Comparison of ENCODE assay signal across 23 cellular contexts in the genomic region with DNA sequence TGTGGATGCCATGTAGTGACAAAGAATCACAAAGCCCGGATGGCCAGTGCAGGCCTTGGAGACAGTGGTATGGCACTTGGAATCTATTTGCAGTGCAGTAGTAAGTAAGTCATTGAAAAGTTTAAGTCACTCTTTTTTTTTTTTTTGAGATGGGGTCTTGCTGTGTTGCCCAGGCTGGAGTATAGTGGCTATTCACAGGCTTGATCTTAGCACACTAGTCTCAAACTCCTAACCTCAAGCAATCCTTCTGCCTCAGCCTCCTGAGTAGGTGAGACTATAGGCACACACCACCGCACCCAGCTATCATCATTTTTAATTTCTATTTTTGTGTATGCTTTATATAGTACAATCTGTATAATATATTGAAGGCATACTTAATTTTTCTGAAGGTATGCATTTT. TPM values are rescaled to one million over a fixed set of nuclear protein-coding genes. Genes with fewer than 3 reads are reported as not detected.
A peak's percentile ranks its signal among the peaks of the same experiment; 100 is the strongest.
DNase-seq lines count a peak whose midpoint lies in the region; ATAC-seq, FAIRE-seq and TF ChIP-seq lines count a peak whose summit lies in the region.
"Had no signal": no experiment of that assay in that cellular context is flagged by ENCODE, and none has a peak within 500 bp of the region (broad histone marks: within the 10 kb centered on the region; RNA-seq: fewer than 3 reads in every experiment).

No MANE protein-coding gene starts in this region.

- H2AK5ac ChIP-seq in neuronal stem cell (ENCODE audit: low read depth, low read length): no peak overlapping the region

- H3K9me3 ChIP-seq in CD4-positive, CD25-positive, alpha-beta regulatory T cell (ENCODE audit: control insufficient read depth in 2 of 2, low read length in 2 of 2): no peaks in the 10 kb centered on the region
- H3K9me3 ChIP-seq in K562 (replicated peaks; ENCODE audit: control insufficient read depth, insufficient read depth, low read depth, low read length): no peaks in the 10 kb centered on the region
- H3K9me3 ChIP-seq in neuronal stem cell (replicated peaks in 1 of 2; ENCODE audit: control insufficient read depth in 2 of 2, insufficient read depth in 1 of 2, low read depth in 1 of 2, low read length in 2 of 2): peaks cover 0 to 1% of the 10 kb centered on the region in 2 donors
- H3K9me3 ChIP-seq: BLaER1, HAP-1 had no signal

- H3K18ac ChIP-seq in neuronal stem cell (ENCODE audit: low read length): no peak overlapping the region

- no peak for TF ChIP-seq POLR2A in K562 (conservative IDR thresholded peaks at IDR 0.05)

- intact Hi-C loops in K562 (cut with micrococcal nuclease): no loop called here

- in situ Hi-C loops in K562 (cut with MboI): no loop called here

- H4K20me1 ChIP-seq in K562 (replicated peaks; ENCODE audit: control insufficient read depth, insufficient read depth, low read length): no peaks in the 10 kb centered on the region

- H3K9me3 Mint-ChIP-seq in CD4-positive, CD25-positive, alpha-beta regulatory T cell: no peaks in the 10 kb centered on the region
- H3K9me3 Mint-ChIP-seq in glutamatergic neuron (ENCODE audit: unreplicated experiment): peaks cover 11% of the 10 kb centered on the region
- H3K9me3 Mint-ChIP-seq: CD8-positive, alpha-beta memory T cell; HFFc6; IgD-negative memory B cell had no signal

- 70% methylated on average over 2 of the region's 2 CpGs for WGBS in K562 (ENCODE audit: insufficient coverage, low coverage, missing lambda C conversion rate)
- no CpG with 5 or more reads among the region's 2 CpGs for WGBS in neuronal stem cell (ENCODE audit: extremely low coverage in 2 of 2, insufficient read length in 2 of 2, insufficient replicate concordance in 1 of 2), 2 donors

- no peak overlapping the region for H3K4me2 ChIP-seq in K562 (ENCODE audit: insufficient read depth, low read length)
- H3K4me2 ChIP-seq in neuronal stem cell (ENCODE audit: insufficient read depth, low read length, poor library complexity, severe bottlenecking): no peak overlapping the region
- H3K4me2 ChIP-seq: BLaER1 had no signal

- H3K4me3 Mint-ChIP-seq in CD4-positive, CD25-positive, alpha-beta regulatory T cell: peak overlapping the region in 3 of 4 donors; percentile 11 to 42 (median 40)
- H3K4me3 Mint-ChIP-seq in glutamatergic neuron (ENCODE audit: unreplicated experiment): no peak overlapping the region
- H3K4me3 Mint-ChIP-seq: CD14-positive monocyte, HFFc6 had no signal

- H3K23ac ChIP-seq in neuronal stem cell (ENCODE audit: low read depth, low read length, poor library complexity): no peak overlapping the region

- peaks cover 8% of the 10 kb centered on the region; the same call in 2 of the 3 replicates for H3K79me2 ChIP-seq in K562 (ENCODE audit: control insufficient read depth, insufficient read depth, low read length)

- H2BK5ac ChIP-seq in neuronal stem cell (ENCODE audit: low read length): no peak overlapping the region

- no peaks in the 10 kb centered on the region for H3K36me3 Mint-ChIP-seq in CD4-positive, CD25-positive, alpha-beta regulatory T cell
- H3K36me3 Mint-ChIP-seq in glutamatergic neuron (ENCODE audit: unreplicated experiment): no peaks in the 10 kb centered on the region
- H3K36me3 Mint-ChIP-seq: IgD-negative memory B cell had no signal

- CTCF ChIA-PET in HEK293T (lab: Yijun Ruan, JAX) (no interaction called here), K562 (lab: Yijun Ruan, JAX; ENCODE audit: low intra/inter-chr PET ratio) (no interaction called here)

- no peak overlapping the region for H3K4ac ChIP-seq in neuronal stem cell (ENCODE audit: low read length)

- H2BK120ac ChIP-seq in neuronal stem cell (ENCODE audit: low read depth, low read length): no peak overlapping the region

- H3K9ac ChIP-seq in K562 (ENCODE audit: insufficient read depth in 1 of 2, low read depth in 2 of 2, low read length in 2 of 2) (no peak overlapping the region), neuronal stem cell (ENCODE audit: low read depth, low read length, poor library complexity) (no peak overlapping the region)
- H3K9ac ChIP-seq: BLaER1 had no signal

- no peaks in the 10 kb centered on the region for H3K27me3 ChIP-seq in CD4-positive, CD25-positive, alpha-beta regulatory T cell (ENCODE audit: control insufficient read depth, insufficient read depth, low read length)
- no peaks in the 10 kb centered on the region for H3K27me3 ChIP-seq in K562 (ENCODE audit: control insufficient read depth in 2 of 2, insufficient read depth in 2 of 2, low read length in 2 of 2)
- no peaks in the 10 kb centered on the region for H3K27me3 ChIP-seq in neuronal stem cell (ENCODE audit: control insufficient read depth in 3 of 3, insufficient read depth in 3 of 3, low read depth in 1 of 3, low read length in 3 of 3)
- H3K27me3 ChIP-seq: BLaER1 had no signal

- no peaks in the 10 kb centered on the region for H3K36me3 ChIP-seq in CD4-positive, CD25-positive, alpha-beta regulatory T cell (ENCODE audit: control insufficient read depth, insufficient read depth, low read length)
- H3K36me3 ChIP-seq in K562 (ENCODE audit: control insufficient read depth, insufficient read depth, low read length): peaks cover 3% of the 10 kb centered on the region; the same call in 1 of the 3 replicates
- peaks cover 0 to 5% of the 10 kb centered on the region in 2 donors for H3K36me3 ChIP-seq in neuronal stem cell (replicated peaks in 1 of 2; ENCODE audit: control insufficient read depth in 2 of 2, insufficient read depth in 2 of 2, low read length in 2 of 2)
- H3K36me3 ChIP-seq: BLaER1 had no signal

- no peak overlapping the region for H3K4me3 ChIP-seq in CD4-positive, CD25-positive, alpha-beta regulatory T cell (ENCODE audit: low read depth, low read length)
- H3K4me3 ChIP-seq in K562 (no peak overlapping the region), neuronal stem cell (ENCODE audit: low read length in 2 of 2) (no peak overlapping the region)
- H3K4me3 ChIP-seq: BLaER1, GM12878, HAP-1 had no signal

- no peaks in the 10 kb centered on the region for H3K9me1 ChIP-seq in K562 (ENCODE audit: control insufficient read depth, insufficient read depth, low read length)

- H2AFZ ChIP-seq in K562 (ENCODE audit: low read depth, low read length) (no peak overlapping the region), neuronal stem cell (ENCODE audit: low read length) (no peak overlapping the region)

- no peak overlapping the region for H3K14ac ChIP-seq in neuronal stem cell (ENCODE audit: low read length)

- no peak for ATAC-seq in CD4-positive, CD25-positive, alpha-beta regulatory T cell (ENCODE audit: low read depth in 2 of 2)
- ATAC-seq in K562 (no peak), HG03442 (IDR thresholded peaks at IDR 0.05; ENCODE audit: unreplicated experiment) (no peak)
- ATAC-seq: GM12878 had no signal

- H3K27ac ChIP-seq in CD4-positive, CD25-positive, alpha-beta regulatory T cell (ENCODE audit: insufficient read depth, low read length, poor library complexity, severe bottlenecking): no peak overlapping the region
- no peak overlapping the region for H3K27ac ChIP-seq in K562 (ENCODE audit: extremely low read depth, low read depth, low read length)
- no peak overlapping the region for H3K27ac ChIP-seq in neuronal stem cell (replicated peaks; ENCODE audit: low read length)
- H3K27ac ChIP-seq: BLaER1 had no signal

- peak overlapping the region; percentile 43 for H4K8ac ChIP-seq in neuronal stem cell (ENCODE audit: low read depth, low read length)

- peaks cover 20% of the 10 kb centered on the region for H3K4me1 ChIP-seq in CD4-positive, CD25-positive, alpha-beta regulatory T cell (ENCODE audit: control insufficient read depth, insufficient read depth, low read length, poor library complexity, severe bottlenecking)
- H3K4me1 ChIP-seq in K562 (replicated peaks in 1 of 2; ENCODE audit: control insufficient read depth in 2 of 2, insufficient read depth in 2 of 2, low read length in 2 of 2): peaks cover 9 to 29% of the 10 kb centered on the region in 2 experiments; a peak in 4 of 5 replicates
- H3K4me1 ChIP-seq in neuronal stem cell (ENCODE audit: control insufficient read depth in 2 of 2, insufficient read depth in 1 of 2, low read depth in 1 of 2, low read length in 2 of 2): peaks cover 10% of the 10 kb centered on the region in 2 donors

- peaks cover 3 to 23% (median 7%) of the 10 kb centered on the region in 4 donors for H3K4me1 Mint-ChIP-seq in CD4-positive, CD25-positive, alpha-beta regulatory T cell
- H3K4me1 Mint-ChIP-seq in glutamatergic neuron (ENCODE audit: low read depth, unreplicated experiment): peaks cover 3% of the 10 kb centered on the region

- H3K27me3 Mint-ChIP-seq in CD4-positive, CD25-positive, alpha-beta regulatory T cell: no peaks in the 10 kb centered on the region
- H3K27me3 Mint-ChIP-seq in glutamatergic neuron (ENCODE audit: unreplicated experiment): peaks cover 4% of the 10 kb centered on the region
- H3K27me3 Mint-ChIP-seq: CD8-positive, alpha-beta memory T cell; IgD-negative memory B cell had no signal

- TF ChIP-seq RAD21 in K562 (CRISPR knock-in tag; conservative IDR thresholded peaks at IDR 0.05 in 1 of 2, IDR thresholded peaks at IDR 0.05 in 1 of 2): no peak

- H3K27ac Mint-ChIP-seq in CD4-positive, CD25-positive, alpha-beta regulatory T cell: no peak overlapping the region
- H3K27ac Mint-ChIP-seq in glutamatergic neuron (ENCODE audit: unreplicated experiment): no peak overlapping the region
- H3K27ac Mint-ChIP-seq: CD8-positive, alpha-beta memory T cell; HFFc6; IgD-negative memory B cell had no signal

- BruUV-seq in K562 (replicated peaks; lab: Mats Ljungman, UMichigan): no TSS peak

- DNase-seq in CD4-positive, CD25-positive, alpha-beta regulatory T cell: no peak
- no peak for DNase-seq in HEK293T (ENCODE audit: extremely low spot score)
- DNase-seq in K562 (ENCODE audit: extremely low read depth in 1 of 4, low spot score in 3 of 4): no peak
- DNase-seq in neuronal stem cell (ENCODE audit: low spot score): no peak
- no peak for DNase-seq in NCI-H345 treated with DMSO at 0.1 percent for 48 hours (lab: John Stamatoyannopoulos, UW; ENCODE audit: unreplicated experiment)
- DNase-seq in glutamatergic neuron: no peak
- DNase-seq: 8988T, COR-L47, DMS 273 treated with DMSO at 0.1 percent for 48 hours, DMS53, DND-41, EL, HFFc6 had no signal

- no peak for TF ChIP-seq EP300 in K562 (IDR thresholded peaks at IDR 0.05; ENCODE audit: low read length)

- no peak for TF ChIP-seq CTCF in K562 (IDR thresholded peaks at IDR 0.05 in 2 of 3, conservative IDR thresholded peaks at IDR 0.05 in 1 of 3; ENCODE audit: insufficient read depth in 2 of 3, low read depth in 1 of 3, low read length in 3 of 3)
- no peak for TF ChIP-seq CTCF in glutamatergic neuron (IDR thresholded peaks at IDR 0.05; ENCODE audit: partially characterized antibody, unreplicated experiment)

- peaks cover 2% of the 10 kb centered on the region for H3K79me1 ChIP-seq in neuronal stem cell (ENCODE audit: low read depth, low read length)

- no peak overlapping the region for H4K91ac ChIP-seq in neuronal stem cell (ENCODE audit: low read depth, low read length, poor library complexity)

- no peak overlapping the region for H2BK12ac ChIP-seq in neuronal stem cell (ENCODE audit: low read length)

- POLR2A ChIA-PET in HEK293T (lab: Yijun Ruan, JAX) (interaction anchor here (1.2 to 1.6 kb wide), 5 partner anchors 10 to 148 kb away, joined by 3 to 4 read pairs (median 3); no protein-coding TSS in a partner anchor), K562 (lab: Yijun Ruan, JAX) (interaction anchor here (0.8 to 1.2 kb wide), 2 partner anchors 12 to 78 kb away, joined by 3 read pairs; no protein-coding TSS in a partner anchor)

- no peak overlapping the region for H2BK15ac ChIP-seq in neuronal stem cell (ENCODE audit: low read length)

- no peak for FAIRE-seq in K562 (lab: Jason Lieb, UNC)
- FAIRE-seq: GM12878 had no signal

RNA-seq across cellular contexts. Expression of a gene that starts 4.3 kb away (rescaled TPM):
- 113 TPM for total RNA-seq in CD4-positive, CD25-positive, alpha-beta regulatory T cell
- polyA plus RNA-seq in CD4-positive, CD25-positive, alpha-beta regulatory T cell: 100 to 1,000 TPM; 148 to 174 (median 153) TPM
- 5.0 and 18.4 TPM in 2 replicates for total RNA-seq in K562 (2011; cell fraction: chromatin; rRNA removed; ENCODE audit: low replicate concordance)
- 13.3 and 16.2 TPM in 2 replicates for total RNA-seq in K562 (2011; cell fraction: nucleolus; rRNA removed)
- total RNA-seq in K562 (2011; cell fraction: nucleoplasm; rRNA removed): 11.7 and 13.0 TPM in 2 replicates
- total RNA-seq in K562 (2014; rRNA removed): 9.6 and 12.5 TPM in 2 replicates
- total RNA-seq in K562 (2014; rRNA removed; fragmentation: Illumina TruSeq; extraction: Trizol): 1.5 and 3.2 TPM in 2 replicates
- total RNA-seq in K562 (2015; rRNA removed; fragmentation: Illumina TruSeq; extraction: Trizol): 3.2 and 4.4 TPM in 2 replicates
- total RNA-seq in K562 (2021): 12.1 and 13.8 TPM in 2 replicates
- 4.5 and 6.9 TPM in 2 replicates for polyA plus RNA-seq in K562 (2011; rRNA removed)
- polyA plus RNA-seq in K562 (2011; cell fraction: cytosol; rRNA removed): 11.0 and 27.3 TPM in 2 replicates
- polyA plus RNA-seq in K562 (2011; cell fraction: nucleus; rRNA removed): 18.9 and 31.4 TPM in 2 replicates
- polyA plus RNA-seq in K562 (2012): 11.5 and 16.8 TPM in 2 replicates
- polyA plus RNA-seq in K562 (2014; fragmentation: Illumina TruSeq; extraction: Trizol): 16.0 and 16.8 TPM in 2 replicates
- polyA plus RNA-seq in K562 (2014; fragmentation: Nextera tagmentation; extraction: Ambion mirVana): 1 to 10 TPM; 3.2 to 3.3 TPM
- 12.8 and 15.7 TPM in 2 replicates for polyA plus RNA-seq in K562 (2014; rRNA removed)
- polyA minus RNA-seq in K562 (2011; rRNA and poly(A)+ RNA removed): 1.7 and 2.7 TPM in 2 replicates
- polyA minus RNA-seq in K562 (2011; cell fraction: cytosol; rRNA and poly(A)+ RNA removed): 5.7 and 6.5 TPM in 2 replicates
- 4.6 and 4.8 TPM in 2 replicates for polyA minus RNA-seq in K562 (2011; cell fraction: nucleus; rRNA and poly(A)+ RNA removed)
- polyA plus RNA-seq in neuronal stem cell (2013, experiment 1 of 2): 31.8 TPM
- polyA plus RNA-seq in neuronal stem cell (2013, experiment 2 of 2): 30.0 TPM
- total RNA-seq in glutamatergic neuron (ENCODE audit: unreplicated experiment): 78.1 TPM

RNA-seq across cellular contexts. Expression of a gene that starts 5.3 kb away (rescaled TPM):
- 23.0 TPM for total RNA-seq in CD4-positive, CD25-positive, alpha-beta regulatory T cell
- 10 to 100 TPM; 64.9 to 80.9 (median 66.7) TPM for polyA plus RNA-seq in CD4-positive, CD25-positive, alpha-beta regulatory T cell
- 11.4 and 30.5 TPM in 2 replicates for total RNA-seq in K562 (2011; cell fraction: chromatin; rRNA removed; ENCODE audit: low replicate concordance)
- total RNA-seq in K562 (2011; cell fraction: nucleolus; rRNA removed): 28.2 and 36.7 TPM in 2 replicates
- 30.5 and 33.4 TPM in 2 replicates for total RNA-seq in K562 (2011; cell fraction: nucleoplasm; rRNA removed)
- 69.4 and 91.5 TPM in 2 replicates for total RNA-seq in K562 (2014; rRNA removed)
- 46.4 and 51.0 TPM in 2 replicates for total RNA-seq in K562 (2014; rRNA removed; fragmentation: Illumina TruSeq; extraction: Trizol)
- total RNA-seq in K562 (2015; rRNA removed; fragmentation: Illumina TruSeq; extraction: Trizol): 52.1 and 59.6 TPM in 2 replicates
- total RNA-seq in K562 (2021): 60.1 and 67.5 TPM in 2 replicates
- 68.5 and 83.9 TPM in 2 replicates for polyA plus RNA-seq in K562 (2011; rRNA removed)
- polyA plus RNA-seq in K562 (2011; cell fraction: cytosol; rRNA removed): 132 and 276 TPM in 2 replicates
- polyA plus RNA-seq in K562 (2011; cell fraction: nucleus; rRNA removed): 66.7 and 70.5 TPM in 2 replicates
- polyA plus RNA-seq in K562 (2012): 66.9 and 104 TPM in 2 replicates
- 43.4 and 64.8 TPM in 2 replicates for polyA plus RNA-seq in K562 (2014; fragmentation: Illumina TruSeq; extraction: Trizol)
- polyA plus RNA-seq in K562 (2014; fragmentation: Nextera tagmentation; extraction: Ambion mirVana): 100 to 1,000 TPM; 114 to 117 TPM
- 177 and 191 TPM in 2 replicates for polyA plus RNA-seq in K562 (2014; rRNA removed)
- 6.1 and 6.7 TPM in 2 replicates for polyA minus RNA-seq in K562 (2011; rRNA and poly(A)+ RNA removed)
- 13.7 and 17.3 TPM in 2 replicates for polyA minus RNA-seq in K562 (2011; cell fraction: cytosol; rRNA and poly(A)+ RNA removed)
- polyA minus RNA-seq in K562 (2011; cell fraction: nucleus; rRNA and poly(A)+ RNA removed): 7.5 and 16.7 TPM in 2 replicates
- 255 TPM for polyA plus RNA-seq in neuronal stem cell (2013, experiment 1 of 2)
- polyA plus RNA-seq in neuronal stem cell (2013, experiment 2 of 2): 258 TPM
- 51.6 TPM for total RNA-seq in glutamatergic neuron (ENCODE audit: unreplicated experiment)

RNA-seq across cellular contexts. Expression of a gene that starts 9.0 kb away (rescaled TPM):
- 3.6 TPM for total RNA-seq in CD4-positive, CD25-positive, alpha-beta regulatory T cell
- polyA plus RNA-seq in CD4-positive, CD25-positive, alpha-beta regulatory T cell: not detected
- 5.9 and 15.5 TPM in 2 replicates for total RNA-seq in K562 (2011; cell fraction: chromatin; rRNA removed; ENCODE audit: low replicate concordance)
- total RNA-seq in K562 (2011; cell fraction: nucleolus; rRNA removed): 7.2 and 9.2 TPM in 2 replicates
- 7.3 and 7.6 TPM in 2 replicates for total RNA-seq in K562 (2011; cell fraction: nucleoplasm; rRNA removed)
- total RNA-seq in K562 (2014; rRNA removed): 0.77 and 1.1 TPM in 2 replicates
- total RNA-seq in K562 (2014; rRNA removed; fragmentation: Illumina TruSeq; extraction: Trizol): 0.26 and 0.40 TPM in 2 replicates
- total RNA-seq in K562 (2015; rRNA removed; fragmentation: Illumina TruSeq; extraction: Trizol): 0.72 and 0.87 TPM in 2 replicates
- total RNA-seq in K562 (2021): 7.8 TPM in 2 replicates
- polyA plus RNA-seq in K562 (2011; rRNA removed): 1.2 and 3.7 TPM in 2 replicates
- 1.9 and 2.0 TPM in 2 replicates for polyA plus RNA-seq in K562 (2011; cell fraction: cytosol; rRNA removed)
- 25.0 and 28.1 TPM in 2 replicates for polyA plus RNA-seq in K562 (2011; cell fraction: nucleus; rRNA removed)
- polyA plus RNA-seq in K562 (2012): 6.3 and 7.2 TPM in 2 replicates
- polyA plus RNA-seq in K562 (2014; fragmentation: Illumina TruSeq; extraction: Trizol): 4.2 and 4.4 TPM in 2 replicates
- under 1 TPM; 0.11 to 0.15 TPM for polyA plus RNA-seq in K562 (2014; fragmentation: Nextera tagmentation; extraction: Ambion mirVana)
- polyA plus RNA-seq in K562 (2014; rRNA removed): 4.3 and 5.5 TPM in 2 replicates
- polyA minus RNA-seq in K562 (2011; rRNA and poly(A)+ RNA removed): 0.39 and 0.60 TPM in 2 replicates
- 1.8 and 3.2 TPM in 2 replicates for polyA minus RNA-seq in K562 (2011; cell fraction: cytosol; rRNA and poly(A)+ RNA removed)
- 2.2 and 2.7 TPM in 2 replicates for polyA minus RNA-seq in K562 (2011; cell fraction: nucleus; rRNA and poly(A)+ RNA removed)
- polyA plus RNA-seq in neuronal stem cell (2013, experiment 1 of 2): 60.8 TPM
- 59.8 TPM for polyA plus RNA-seq in neuronal stem cell (2013, experiment 2 of 2)
- total RNA-seq in glutamatergic neuron (ENCODE audit: unreplicated experiment): 90.8 TPM
- polyA plus RNA-seq: CD14-positive monocyte, IgD-negative memory B cell had no signal

RNA-seq across cellular contexts. Expression of a gene that starts 17.7 kb away (rescaled TPM):
- 4.8 TPM for total RNA-seq in CD4-positive, CD25-positive, alpha-beta regulatory T cell
- 1 to 10 TPM in 3 of 4 donors, under 1 TPM in 1; 0.42 to 3.8 (median 1.4) TPM for polyA plus RNA-seq in CD4-positive, CD25-positive, alpha-beta regulatory T cell
- total RNA-seq in K562 (2011; cell fraction: chromatin; rRNA removed; ENCODE audit: low replicate concordance): 10.5 and 36.4 TPM in 2 replicates
- total RNA-seq in K562 (2011; cell fraction: nucleolus; rRNA removed): 28.0 and 33.7 TPM in 2 replicates
- total RNA-seq in K562 (2011; cell fraction: nucleoplasm; rRNA removed): 10.6 and 13.7 TPM in 2 replicates
- total RNA-seq in K562 (2014; rRNA removed) (2.1 and 3.2 TPM in 2 replicates), K562 (2014; rRNA removed; fragmentation: Illumina TruSeq; extraction: Trizol) (1.1 and 1.2 TPM in 2 replicates), K562 (2015; rRNA removed; fragmentation: Illumina TruSeq; extraction: Trizol) (1.5 and 2.6 TPM in 2 replicates), K562 (2021) (5.2 and 5.5 TPM in 2 replicates), glutamatergic neuron (ENCODE audit: unreplicated experiment) (0.34 TPM)
- polyA plus RNA-seq in K562 (2011; rRNA removed) (3.0 and 7.3 TPM in 2 replicates), K562 (2014; fragmentation: Illumina TruSeq; extraction: Trizol) (2.8 and 3.8 TPM in 2 replicates), K562 (2014; fragmentation: Nextera tagmentation; extraction: Ambion mirVana) (under 1 TPM; 0.28 to 0.41 TPM), K562 (2014; rRNA removed) (4.2 and 6.8 TPM in 2 replicates)
- 6.9 and 7.3 TPM in 2 replicates for polyA plus RNA-seq in K562 (2011; cell fraction: cytosol; rRNA removed)
- polyA plus RNA-seq in K562 (2011; cell fraction: nucleus; rRNA removed): 21.3 and 23.4 TPM in 2 replicates
- polyA plus RNA-seq in K562 (2012): 2.9 and 5.2 TPM in 2 replicates
- 4.9 and 5.5 TPM in 2 replicates for polyA minus RNA-seq in K562 (2011; rRNA and poly(A)+ RNA removed)
- polyA minus RNA-seq in K562 (2011; cell fraction: cytosol; rRNA and poly(A)+ RNA removed): 5.5 and 6.7 TPM in 2 replicates
- polyA minus RNA-seq in K562 (2011; cell fraction: nucleus; rRNA and poly(A)+ RNA removed): 14.5 and 20.9 TPM in 2 replicates
- polyA plus RNA-seq in neuronal stem cell (2013, experiment 1 of 2): 0.91 TPM
- polyA plus RNA-seq in neuronal stem cell (2013, experiment 2 of 2): 0.89 TPM
- total RNA-seq: G401, H4 had no signal
- polyA plus RNA-seq: CD14-positive monocyte had no signal

RNA-seq across cellular contexts. Expression of a gene that starts 21.5 kb away (rescaled TPM):
- total RNA-seq in CD4-positive, CD25-positive, alpha-beta regulatory T cell: not detected
- not detected for polyA plus RNA-seq in CD4-positive, CD25-positive, alpha-beta regulatory T cell
- total RNA-seq in K562 (2011; cell fraction: chromatin; rRNA removed; ENCODE audit: low replicate concordance): not detected in 2 replicates
- total RNA-seq in K562 (2011; cell fraction: nucleolus; rRNA removed): not detected in 2 replicates
- not detected in 2 replicates for total RNA-seq in K562 (2011; cell fraction: nucleoplasm; rRNA removed)
- not detected in 2 replicates for total RNA-seq in K562 (2014; rRNA removed)
- total RNA-seq in K562 (2014; rRNA removed; fragmentation: Illumina TruSeq; extraction: Trizol): not detected in 2 replicates
- total RNA-seq in K562 (2015; rRNA removed; fragmentation: Illumina TruSeq; extraction: Trizol): not detected in 2 replicates
- not detected in 2 replicates for total RNA-seq in K562 (2021)
- polyA plus RNA-seq in K562 (2011; rRNA removed): not detected in 2 replicates
- not detected in 2 replicates for polyA plus RNA-seq in K562 (2011; cell fraction: cytosol; rRNA removed)
- not detected in 2 replicates for polyA plus RNA-seq in K562 (2011; cell fraction: nucleus; rRNA removed)
- polyA plus RNA-seq in K562 (2012): not detected in 2 replicates
- polyA plus RNA-seq in K562 (2014; fragmentation: Illumina TruSeq; extraction: Trizol): not detected in 2 replicates
- polyA plus RNA-seq in K562 (2014; fragmentation: Nextera tagmentation; extraction: Ambion mirVana): not detected
- not detected in 2 replicates for polyA plus RNA-seq in K562 (2014; rRNA removed)
- polyA minus RNA-seq in K562 (2011; rRNA and poly(A)+ RNA removed): not detected in 2 replicates
- polyA minus RNA-seq in K562 (2011; cell fraction: cytosol; rRNA and poly(A)+ RNA removed): not detected in 2 replicates
- not detected in 2 replicates for polyA minus RNA-seq in K562 (2011; cell fraction: nucleus; rRNA and poly(A)+ RNA removed)
- polyA plus RNA-seq in neuronal stem cell (2013, experiment 1 of 2): not detected
- polyA plus RNA-seq in neuronal stem cell (2013, experiment 2 of 2): not detected
- total RNA-seq in glutamatergic neuron (ENCODE audit: unreplicated experiment): not detected
- total RNA-seq: CD8-positive, alpha-beta memory T cell; G401; GM12878; H4; HFFc6 had no signal
- polyA plus RNA-seq: AG04450; CD14-positive monocyte; CD8-positive, alpha-beta memory T cell; GM12878; IgD-negative memory B cell had no signal
